19 cellular contexts compared by ENCODE assay signal in the genomic region with DNA sequence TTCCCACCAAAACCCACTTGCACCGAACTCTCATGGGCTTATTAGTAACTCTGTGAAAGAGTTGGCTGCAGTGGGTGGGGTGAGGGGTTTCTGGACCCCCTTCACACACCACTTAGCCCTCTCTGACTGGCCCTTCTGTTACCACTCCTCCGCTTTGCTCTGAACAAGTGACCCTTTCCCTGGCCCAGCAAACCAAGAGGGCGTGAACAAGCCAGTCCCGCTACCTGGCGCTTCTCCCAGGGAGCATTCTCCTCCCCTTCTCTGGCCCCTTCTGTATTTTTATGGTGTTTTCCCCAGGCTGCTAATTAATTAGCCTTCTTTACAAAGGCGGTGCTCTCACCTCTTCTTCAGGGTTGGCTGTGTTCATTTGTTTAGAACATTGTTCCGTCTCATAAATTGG.
DNase-seq lines count a peak whose midpoint lies in the region; ATAC-seq, FAIRE-seq and TF ChIP-seq lines count a peak whose summit lies in the region.
"Had no signal": no experiment of that assay in that cellular context is flagged by ENCODE, and none has a peak within 500 bp of the region (broad histone marks: within the 10 kb centered on the region; RNA-seq: fewer than 3 reads in every experiment).

No MANE protein-coding gene starts in this region.

- no peaks in the 10 kb centered on the region for H3K36me3 ChIP-seq in hepatocyte (replicated peaks; ENCODE audit: insufficient read depth, low read depth)

- no peaks in the 10 kb centered on the region for H3K9me2 ChIP-seq in hepatocyte (replicated peaks; ENCODE audit: insufficient read depth)

- no peak for DNase-seq in A549 (ENCODE audit: low read depth in 1 of 2, low spot score in 1 of 2)
- no peak for DNase-seq in Calu3
- DNase-seq in hepatocyte (ENCODE audit: low spot score), result no peak
- no peak for DNase-seq in foreskin fibroblast
- no peak for DNase-seq in germinal center (ENCODE audit: low spot score)
- no peak for DNase-seq in HT-29 (ENCODE audit: low spot score)
- DNase-seq in activated T-helper 1 cell treated with anti-CD3 and anti-CD28 coated beads, Interleukin-12 subunit alpha, Interleukin-12 subunit beta, Interleukin-2, Interleukin-4 antibody, amounts not matched to agents 30 ng/mL and 10 ng/mL and 1 ng/mL, durations not matched to agents 14 hours and 24 hours and 36 hours (ENCODE audit: low spot score), result no peak
- DNase-seq: COR-L47, EL, H7, MV-4-11, NCI-H1930, NCI-H2171 treated with DMSO at 0.1 percent for 48 hours, Right ventricle myocardium superior had no signal

- TF ChIP-seq RAD21 in A549 (conservative IDR thresholded peaks at IDR 0.05 in 1 of 2, IDR thresholded peaks at IDR 0.05 in 1 of 2), result no peak

- H3K36me3 Mint-ChIP-seq in Calu3 (ENCODE audit: insufficient read depth, unreplicated experiment) (peaks cover 18% of the 10 kb centered on the region), nephron (ENCODE audit: low read depth) (peaks cover 35% of the 10 kb centered on the region)
- H3K36me3 Mint-ChIP-seq in activated T-helper 1 cell treated with anti-CD3 and anti-CD28 coated beads, Interleukin-12 subunit alpha, Interleukin-12 subunit beta, Interleukin-2, Interleukin-4 antibody, amounts not matched to agents 30 ng/mL and 10 ng/mL and 1 ng/mL, durations not matched to agents 14 hours and 24 hours and 36 hours (ENCODE audit: low read depth), result peaks cover 5% of the 10 kb centered on the region

- no peaks in the 10 kb centered on the region for H3K79me2 ChIP-seq in hepatocyte

- TF ChIP-seq POLR2A in A549 (IDR thresholded peaks at IDR 0.05; ENCODE audit: low read length), result no peak

- H3K4me1 Mint-ChIP-seq in Calu3 (ENCODE audit: low read depth, unreplicated experiment) (peaks cover 51% of the 10 kb centered on the region), nephron (peaks cover 11% of the 10 kb centered on the region)
- H3K4me1 Mint-ChIP-seq in activated T-helper 1 cell treated with anti-CD3 and anti-CD28 coated beads, Interleukin-12 subunit alpha, Interleukin-12 subunit beta, Interleukin-2, Interleukin-4 antibody, amounts not matched to agents 30 ng/mL and 10 ng/mL and 1 ng/mL, durations not matched to agents 14 hours and 24 hours and 36 hours (ENCODE audit: low read depth), result no peaks in the 10 kb centered on the region

- H3K4me1 ChIP-seq in A549 (peaks cover 33% of the 10 kb centered on the region), hepatocyte (ENCODE audit: insufficient read depth) (peaks cover 35% of the 10 kb centered on the region)

- no peaks in the 10 kb centered on the region for H3K27me3 Mint-ChIP-seq in Calu3 (ENCODE audit: unreplicated experiment)
- no peaks in the 10 kb centered on the region for H3K27me3 Mint-ChIP-seq in nephron (ENCODE audit: low read depth)
- H3K27me3 Mint-ChIP-seq in activated T-helper 1 cell treated with anti-CD3 and anti-CD28 coated beads, Interleukin-12 subunit alpha, Interleukin-12 subunit beta, Interleukin-2, Interleukin-4 antibody, amounts not matched to agents 30 ng/mL and 10 ng/mL and 1 ng/mL, durations not matched to agents 14 hours and 24 hours and 36 hours (ENCODE audit: insufficient read depth), result no peaks in the 10 kb centered on the region

- POLR2A ChIA-PET in A549 (lab: Yijun Ruan, JAX), result no interaction called here

- H2AFZ ChIP-seq in hepatocyte, result no peak overlapping the region

- FAIRE-seq in A549 (lab: Jason Lieb, UNC), result no peak
- FAIRE-seq: RCC 7860 had no signal

- H3K27ac ChIP-seq in A549 (peak overlapping the region; percentile 79 to 80; a peak in 5 of 6 replicates), hepatocyte (peak overlapping the region; percentile 82)
- H3K27ac ChIP-seq: HL-60, SK-N-MC had no signal

- no peaks in the 10 kb centered on the region for H3K9me3 Mint-ChIP-seq in Calu3 (ENCODE audit: low read depth, unreplicated experiment)
- no peaks in the 10 kb centered on the region for H3K9me3 Mint-ChIP-seq in nephron
- H3K9me3 Mint-ChIP-seq in activated T-helper 1 cell treated with anti-CD3 and anti-CD28 coated beads, Interleukin-12 subunit alpha, Interleukin-12 subunit beta, Interleukin-2, Interleukin-4 antibody, amounts not matched to agents 30 ng/mL and 10 ng/mL and 1 ng/mL, durations not matched to agents 14 hours and 24 hours and 36 hours, result no peaks in the 10 kb centered on the region
- H3K9me3 Mint-ChIP-seq: CD14-positive monocyte had no signal

- no TSS peak for BruUV-seq in Calu3 (replicated peaks; lab: Mats Ljungman, UMichigan)

- H3K4me2 ChIP-seq in A549 (no peak overlapping the region), hepatocyte (no peak overlapping the region)

- CTCF ChIA-PET in A549 (lab: Yijun Ruan, JAX), result no interaction called here
- CTCF ChIA-PET in Calu3 (lab: Charles Lee), result no interaction called here

- intact Hi-C loops in Calu3 (cut with micrococcal nuclease; ENCODE audit: unreplicated experiment), result loop anchor here (5.0 kb wide), 1 partner anchor 317 kb away; no protein-coding TSS in a partner anchor
- intact Hi-C loops in activated T-helper 1 cell treated with anti-CD3 and anti-CD28 coated beads, Interleukin-12 subunit alpha, Interleukin-12 subunit beta, Interleukin-2, Interleukin-4 antibody, amounts not matched to agents 30 ng/mL and 10 ng/mL and 1 ng/mL, durations not matched to agents 14 hours and 24 hours and 36 hours (cut with micrococcal nuclease), result no loop called here

- H3K27ac Mint-ChIP-seq in Calu3 (ENCODE audit: unreplicated experiment), result peak overlapping the region; percentile 89
- peak overlapping the region; percentile 29 to 83 (median 53) for H3K27ac Mint-ChIP-seq in nephron
- no peak overlapping the region for H3K27ac Mint-ChIP-seq in activated T-helper 1 cell treated with anti-CD3 and anti-CD28 coated beads, Interleukin-12 subunit alpha, Interleukin-12 subunit beta, Interleukin-2, Interleukin-4 antibody, amounts not matched to agents 30 ng/mL and 10 ng/mL and 1 ng/mL, durations not matched to agents 14 hours and 24 hours and 36 hours

- no peak overlapping the region for H3K4me3 ChIP-seq in A549
- no peak overlapping the region for H3K4me3 ChIP-seq in hepatocyte
- no peak overlapping the region for H3K4me3 ChIP-seq in foreskin fibroblast (ENCODE audit: low read depth in 1 of 2, low read length in 2 of 2)
- H3K4me3 ChIP-seq: SK-N-MC had no signal

- H4K20me1 ChIP-seq in hepatocyte (ENCODE audit: insufficient read depth, poor library complexity, severe bottlenecking), result no peaks in the 10 kb centered on the region

- TF ChIP-seq CTCF in A549 (IDR thresholded peaks at IDR 0.05) (no peak), Calu3 (IDR thresholded peaks at IDR 0.05; ENCODE audit: unreplicated experiment) (no peak), hepatocyte (IDR thresholded peaks at IDR 0.05; ENCODE audit: poor library complexity) (no peak), nephron (IDR thresholded peaks at IDR 0.05; ENCODE audit: unreplicated experiment in 3 of 3) (no peak), foreskin fibroblast (IDR thresholded peaks at IDR 0.05; ENCODE audit: low read depth, low read length) (no peak)

- ATAC-seq in A549, result no peak

- H3K4me3 Mint-ChIP-seq in Calu3 (ENCODE audit: low read depth, unreplicated experiment) (peak overlapping the region; percentile 20), nephron (no peak overlapping the region)
- H3K4me3 Mint-ChIP-seq in activated T-helper 1 cell treated with anti-CD3 and anti-CD28 coated beads, Interleukin-12 subunit alpha, Interleukin-12 subunit beta, Interleukin-2, Interleukin-4 antibody, amounts not matched to agents 30 ng/mL and 10 ng/mL and 1 ng/mL, durations not matched to agents 14 hours and 24 hours and 36 hours, result no peak overlapping the region
- H3K4me3 Mint-ChIP-seq: CD14-positive monocyte had no signal

- no peak for TF ChIP-seq EP300 in A549 (IDR thresholded peaks at IDR 0.05)

- H3K27me3 ChIP-seq in hepatocyte, result no peaks in the 10 kb centered on the region

- 94% methylated on average over 7 of the region's 7 CpGs for WGBS in A549 (ENCODE audit: missing lambda C conversion rate)
- WGBS in hepatocyte (ENCODE audit: low lambda C conversion rate, missing lambda C conversion rate), result 95% methylated on average over 7 of the region's 7 CpGs

- H3K9me3 ChIP-seq in A549 (no peaks in the 10 kb centered on the region), hepatocyte (ENCODE audit: low read depth) (no peaks in the 10 kb centered on the region)

TF ChIP-seq in A549, 52 proteins besides CTCF, POLR2A, EP300 and RAD21:
- no peak for TF ChIP-seq ZNF302 (CRISPR knock-in tag; IDR thresholded peaks at IDR 0.05)
TF ChIP-seq in A549: peak in this region for 0.
